In the genomic region with DNA sequence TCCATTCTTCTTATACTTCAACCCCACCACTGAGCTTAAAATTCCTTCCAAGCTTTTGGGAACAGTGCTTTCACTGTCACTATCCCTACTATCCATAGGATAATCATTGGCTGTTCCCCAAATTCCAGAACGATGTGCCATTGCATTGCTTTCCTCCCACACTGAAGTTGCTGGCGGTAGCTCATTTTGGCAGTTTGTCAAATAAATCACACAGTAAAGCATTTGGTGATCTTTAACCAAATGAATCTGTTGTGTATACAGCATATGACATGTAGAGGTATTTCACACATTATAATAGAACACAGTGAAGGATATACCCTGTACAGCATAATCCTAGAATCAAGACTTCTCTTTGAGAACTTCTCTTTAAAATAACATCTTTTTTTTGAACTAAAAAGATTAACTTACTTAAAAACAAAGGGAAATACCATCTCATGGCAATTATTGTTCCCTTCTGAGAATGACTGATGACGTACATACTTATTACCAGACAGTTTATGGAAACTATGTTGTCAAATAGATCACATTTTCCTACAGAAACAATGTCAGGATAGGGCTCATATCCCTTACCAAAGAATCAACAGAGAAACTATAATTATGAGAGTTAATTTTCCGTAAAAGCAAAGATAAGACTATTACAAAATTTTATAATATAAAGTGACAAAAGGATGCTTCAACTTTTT, we compare ENCODE assay signal across 14 cellular contexts.
A peak's percentile ranks its signal among the peaks of the same experiment; 100 is the strongest.
DNase-seq lines count a peak whose midpoint lies in the region; ATAC-seq, FAIRE-seq and TF ChIP-seq lines count a peak whose summit lies in the region.
"Had no signal": no experiment of that assay in that cellular context is flagged by ENCODE, and none has a peak within 500 bp of the region (broad histone marks: within the 10 kb centered on the region; RNA-seq: fewer than 3 reads in every experiment).

No MANE protein-coding gene starts in this region.

- no peak for TF ChIP-seq EP300 in HepG2 (IDR thresholded peaks at IDR 0.05; ENCODE audit: low read depth in 2 of 2, low read length in 2 of 2)
- TF ChIP-seq EP300 in HepG2 (CRISPR knock-in tag; IDR thresholded peaks at IDR 0.05; ENCODE audit: borderline replicate concordance): no peak
- no peak for TF ChIP-seq EP300 in ovary (IDR thresholded peaks at IDR 0.05)

- DNase-seq in HepG2 (ENCODE audit: low spot score): no peak
- no peak for DNase-seq in right lobe of liver
- peak; percentile 66 for DNase-seq in amniotic epithelial cell (ENCODE audit: low read depth)
- DNase-seq in foreskin fibroblast: peak; percentile 49 to 89
- DNase-seq in ovary: no peak
- DNase-seq in NK-92 treated with Interleukin-12 subunit alpha and Interleukin-12 subunit beta, amount 100 ng/mL, for 24 hours (lab: John Stamatoyannopoulos, UW): no peak
- DNase-seq: DMS79; immature natural killer cell; Kasumi-1; naive thymus-derived CD4-positive, alpha-beta T cell; thyroid gland; WERI-Rb-1 had no signal

- BruUV-seq in HepG2 (replicated peaks; lab: Mats Ljungman, UMichigan): no TSS peak

- H3K4me2 ChIP-seq in HepG2 (ENCODE audit: low read depth, low read length): no peak overlapping the region

- H3K36me3 ChIP-seq in HepG2 (replicated peaks in 1 of 2; ENCODE audit: control insufficient read depth in 1 of 2, insufficient read depth in 2 of 2, low read length in 2 of 2) (no peaks in the 10 kb centered on the region), right lobe of liver (no peaks in the 10 kb centered on the region), ovary (no peaks in the 10 kb centered on the region)
- H3K36me3 ChIP-seq: thyroid gland, WERI-Rb-1 had no signal

- FAIRE-seq in HepG2 (lab: Jason Lieb, UNC): no peak

- intact Hi-C loops in HepG2 (cut with micrococcal nuclease; ENCODE audit: unreplicated experiment) (no loop called here), right lobe of liver (cut with DNase I) (no loop called here), ovary (cut with DNase I) (no loop called here)

- TF ChIP-seq CTCF in HepG2 (CRISPR knock-in tag; IDR thresholded peaks at IDR 0.05): no peak
- TF ChIP-seq CTCF in right lobe of liver (IDR thresholded peaks at IDR 0.05): no peak
- no peak for TF ChIP-seq CTCF in foreskin fibroblast (IDR thresholded peaks at IDR 0.05; ENCODE audit: low read depth, low read length)
- TF ChIP-seq CTCF in ovary (IDR thresholded peaks at IDR 0.05): no peak

- CTCF ChIA-PET in HepG2 (lab: Yijun Ruan, JAX; ENCODE audit: low intra/inter-chr PET ratio, low total read pairs): no interaction called here

- H3K27ac ChIP-seq in HepG2 (ENCODE audit: extremely low read length, insufficient read depth, low read length) (no peak overlapping the region), right lobe of liver (no peak overlapping the region), ovary (no peak overlapping the region)
- H3K27ac ChIP-seq: thyroid gland, WERI-Rb-1 had no signal

- no peaks in the 10 kb centered on the region for H3K79me2 ChIP-seq in HepG2 (ENCODE audit: insufficient read depth, low read length)

- no peak for ATAC-seq in HepG2
- ATAC-seq in right lobe of liver: no peak
- ATAC-seq in HG03378 (IDR thresholded peaks at IDR 0.05; ENCODE audit: unreplicated experiment): no peak
- no peak for ATAC-seq in GM19397 (IDR thresholded peaks at IDR 0.05; ENCODE audit: unreplicated experiment)
- ATAC-seq: naive thymus-derived CD4-positive, alpha-beta T cell had no signal

- in situ Hi-C loops in HepG2 (cut with HindIII; ENCODE audit: extremely low pct_ligation_motif_present, low pct_unique_long_range_greater_than_20kb): no loop called here

- no peaks in the 10 kb centered on the region for H3K9me3 ChIP-seq in HepG2 (ENCODE audit: low read length)
- H3K9me3 ChIP-seq in right lobe of liver: no peaks in the 10 kb centered on the region
- H3K9me3 ChIP-seq in ovary: no peaks in the 10 kb centered on the region
- H3K9me3 ChIP-seq: thyroid gland had no signal

- TF ChIP-seq POLR2A in HepG2 (IDR thresholded peaks at IDR 0.05; ENCODE audit: insufficient read depth in 1 of 2, low read depth in 2 of 2, low read length in 2 of 2) (no peak), right lobe of liver (IDR thresholded peaks at IDR 0.05) (no peak), ovary (IDR thresholded peaks at IDR 0.05) (no peak)

- H2AFZ ChIP-seq in HepG2 (ENCODE audit: low read length): no peak overlapping the region

- POLR2A ChIA-PET in HepG2 (lab: Yijun Ruan, JAX): no interaction called here

- WGBS in HepG2 (ENCODE audit: low lambda C conversion rate): 2% methylated on average over 4 of the region's 4 CpGs
- WGBS in right lobe of liver (ENCODE audit: insufficient coverage, low coverage, low lambda C conversion rate, missing lambda C conversion rate): 49% methylated on average over 4 of the region's 4 CpGs
- 54 to 57% (median 56%) methylated on average over 4 of the region's 4 CpGs for WGBS in ovary, 3 donors

- no peaks in the 10 kb centered on the region for H4K20me1 ChIP-seq in HepG2 (ENCODE audit: insufficient read depth, low read length)

- H3K27me3 ChIP-seq in HepG2 (ENCODE audit: control insufficient read depth in 1 of 2, insufficient read depth in 2 of 2, low read length in 2 of 2) (no peaks in the 10 kb centered on the region), right lobe of liver (no peaks in the 10 kb centered on the region), ovary (no peaks in the 10 kb centered on the region)
- H3K27me3 ChIP-seq: thyroid gland had no signal

- H3K4me3 ChIP-seq in HepG2 (replicated peaks in 1 of 3; ENCODE audit: insufficient read depth in 1 of 3, low read depth in 2 of 3, low read length in 3 of 3) (no peak overlapping the region), right lobe of liver (no peak overlapping the region), foreskin fibroblast (ENCODE audit: low read depth in 1 of 2, low read length in 2 of 2) (no peak overlapping the region), ovary (no peak overlapping the region)
- H3K4me3 ChIP-seq: thyroid gland had no signal

- H3K9ac ChIP-seq in HepG2 (ENCODE audit: insufficient read depth, low read depth, low read length): no peak overlapping the region

- no peak for TF ChIP-seq RAD21 in HepG2 (CRISPR knock-in tag; IDR thresholded peaks at IDR 0.05)

- H3K4me1 ChIP-seq in HepG2 (ENCODE audit: insufficient read depth, low read length) (no peaks in the 10 kb centered on the region), right lobe of liver (no peaks in the 10 kb centered on the region), ovary (ENCODE audit: insufficient read depth) (no peaks in the 10 kb centered on the region)
- H3K4me1 ChIP-seq: thyroid gland had no signal

TF ChIP-seq in HepG2, 621 proteins besides CTCF, POLR2A, EP300 and RAD21:
- peak; percentile 48; the same call in 1 of the 2 replicates for TF ChIP-seq CREB1 (IDR thresholded peaks at IDR 0.05)
- no peak for TF ChIP-seq CREB1 (CRISPR knock-in tag; IDR thresholded peaks at IDR 0.05)
- TF ChIP-seq ZBTB46 (CRISPR knock-in tag; IDR thresholded peaks at IDR 0.05; ENCODE audit: borderline replicate concordance): no peak
- TF ChIP-seq HNRNPK (IDR thresholded peaks at IDR 0.05; ENCODE audit: low read depth, low read length, poor library complexity, severe bottlenecking): no peak
- no peak for TF ChIP-seq SNAPC2 (CRISPR knock-in tag; IDR thresholded peaks at IDR 0.05)
- TF ChIP-seq ZBTB44 (CRISPR knock-in tag; IDR thresholded peaks at IDR 0.05): no peak
- TF ChIP-seq ZNF362 (CRISPR knock-in tag; IDR thresholded peaks at IDR 0.05; ENCODE audit: borderline replicate concordance): no peak
- TF ChIP-seq ZNF768 (CRISPR knock-in tag; IDR thresholded peaks at IDR 0.05): no peak
- TF ChIP-seq ZNF251 (CRISPR knock-in tag; IDR thresholded peaks at IDR 0.05): no peak

Comparison
In these comparisons a context has a peak if more than half of its experiments do, and no peak if none do; other contexts are left out.
1. DNase-seq: peak in amniotic epithelial cell (single experiment) and foreskin fibroblast (2 of 2); none in HepG2 (single experiment), right lobe of liver (0 of 3), ovary (0 of 5) and NK-92 treated with Interleukin-12 subunit alpha and Interleukin-12 subunit beta, amount 100 ng/mL, for 24 hours (single experiment).